ENCODE assay signal across 11 cellular contexts in genomic region chr19:17739121-17739875, GRCh38. TPM values are rescaled to one million over a fixed set of nuclear protein-coding genes. Genes with fewer than 3 reads are reported as not detected.
DNase-seq lines count a peak whose midpoint lies in the region; ATAC-seq and TF ChIP-seq lines count a peak whose summit lies in the region.
"Had no signal": no experiment of that assay in that cellular context is flagged by ENCODE, and none has a peak within 500 bp of the region (broad histone marks: within the 10 kb centered on the region; RNA-seq: fewer than 3 reads in every experiment).

No MANE protein-coding gene starts in this region.

- no peak for DNase-seq in Right ventricle myocardium inferior (ENCODE audit: missing footprints)
- no peak for DNase-seq in right atrium auricular region (ENCODE audit: low spot score)
- peak; percentile 52 for DNase-seq in NCI-H2107 treated with DMSO at 0.1 percent for 48 hours (lab: John Stamatoyannopoulos, UW; ENCODE audit: unreplicated experiment)
- peak; percentile 66 for DNase-seq in stimulated activated naive B cell treated with anti-CD40 and anti-IgM and Interleukin-4, amounts not matched to agents 10 μg/mL and 1 μg/mL and 100 μg/mL, for 72 hours
- no peak for DNase-seq in gastrocnemius medialis
- DNase-seq in lower leg skin (ENCODE audit: low spot score in 2 of 2) = no peak
- DNase-seq: activated CD8-positive, alpha-beta memory T cell treated with anti-CD3 and anti-CD28 coated beads for 24 hours; NCI-H446 treated with DMSO at 0.1 percent for 48 hours had no signal

- H3K9me3 ChIP-seq in right atrium auricular region = no peaks in the 10 kb centered on the region
- no peaks in the 10 kb centered on the region for H3K9me3 ChIP-seq in ectodermal cell (ENCODE audit: control insufficient read depth, low read length)
- no peaks in the 10 kb centered on the region for H3K9me3 ChIP-seq in gastrocnemius medialis
- H3K9me3 ChIP-seq: breast epithelium had no signal

- H3K4me3 Mint-ChIP-seq in stimulated activated naive B cell treated with anti-CD40 and anti-IgM and Interleukin-4, amounts not matched to agents 10 μg/mL and 1 μg/mL and 100 μg/mL, for 72 hours = peak overlapping the region; percentile 61 to 84

- TF ChIP-seq POLR2A in gastrocnemius medialis (IDR thresholded peaks at IDR 0.05) (no peak), lower leg skin (IDR thresholded peaks at IDR 0.05) (no peak)

- no peaks in the 10 kb centered on the region for H3K27me3 Mint-ChIP-seq in stimulated activated naive B cell treated with anti-CD40 and anti-IgM and Interleukin-4, amounts not matched to agents 10 μg/mL and 1 μg/mL and 100 μg/mL, for 72 hours

- in situ Hi-C loops in gastrocnemius medialis (cut with MboI; ENCODE audit: low sequenced_read_pairs in 4 of 4) = no loop called here

- no peak overlapping the region for H3K4me3 ChIP-seq in right atrium auricular region
- no peak overlapping the region for H3K4me3 ChIP-seq in ectodermal cell (ENCODE audit: insufficient read depth, low read depth, low read length)
- H3K4me3 ChIP-seq in gastrocnemius medialis = no peak overlapping the region
- H3K4me3 ChIP-seq in lower leg skin (ENCODE audit: low read depth, poor library complexity, severe bottlenecking) = no peak overlapping the region
- H3K4me3 ChIP-seq: breast epithelium had no signal

- ATAC-seq in Right ventricle myocardium inferior (peak; percentile 10), gastrocnemius medialis (no peak), HG03039 (IDR thresholded peaks at IDR 0.05; ENCODE audit: unreplicated experiment) (no peak)
- peak; percentile 76 to 84 for ATAC-seq in stimulated activated naive B cell treated with anti-CD40 and anti-IgM and Interleukin-4, amounts not matched to agents 10 μg/mL and 1 μg/mL and 100 μg/mL, for 72 hours (replicated peaks)

- H3K4me1 ChIP-seq in right atrium auricular region (no peaks in the 10 kb centered on the region), ectodermal cell (ENCODE audit: control insufficient read depth, insufficient read depth, low read length) (no peaks in the 10 kb centered on the region), gastrocnemius medialis (no peaks in the 10 kb centered on the region)
- H3K4me1 ChIP-seq: breast epithelium had no signal

- peaks cover 31 to 48% of the 10 kb centered on the region in 2 donors for H3K4me1 Mint-ChIP-seq in stimulated activated naive B cell treated with anti-CD40 and anti-IgM and Interleukin-4, amounts not matched to agents 10 μg/mL and 1 μg/mL and 100 μg/mL, for 72 hours

- TF ChIP-seq CTCF in right atrium auricular region (IDR thresholded peaks at IDR 0.05) (no peak), gastrocnemius medialis (IDR thresholded peaks at IDR 0.05 in 4 of 5, conservative IDR thresholded peaks at IDR 0.05 in 1 of 5) (no peak), lower leg skin (IDR thresholded peaks at IDR 0.05) (no peak)

- H3K27ac Mint-ChIP-seq in stimulated activated naive B cell treated with anti-CD40 and anti-IgM and Interleukin-4, amounts not matched to agents 10 μg/mL and 1 μg/mL and 100 μg/mL, for 72 hours = peak overlapping the region; percentile 97

- H3K36me3 ChIP-seq in right atrium auricular region (peaks cover 16% of the 10 kb centered on the region), ectodermal cell (ENCODE audit: control insufficient read depth, insufficient read depth, low read length) (peaks cover 3% of the 10 kb centered on the region), gastrocnemius medialis (peaks cover 0 to 23% of the 10 kb centered on the region in 2 donors)
- H3K36me3 ChIP-seq: breast epithelium had no signal

- H3K27me3 ChIP-seq in right atrium auricular region (no peaks in the 10 kb centered on the region), ectodermal cell (ENCODE audit: control insufficient read depth, insufficient read depth, low read length, poor library complexity, severe bottlenecking) (no peaks in the 10 kb centered on the region), gastrocnemius medialis (no peaks in the 10 kb centered on the region)
- H3K27me3 ChIP-seq: breast epithelium had no signal

- peaks cover 24 to 35% of the 10 kb centered on the region in 2 donors for H3K36me3 Mint-ChIP-seq in stimulated activated naive B cell treated with anti-CD40 and anti-IgM and Interleukin-4, amounts not matched to agents 10 μg/mL and 1 μg/mL and 100 μg/mL, for 72 hours

- intact Hi-C loops in Right ventricle myocardium inferior (cut with DNase I) = no loop called here
- intact Hi-C loops in gastrocnemius medialis (cut with DNase I; ENCODE audit: low total_unique reads) = no loop called here
- intact Hi-C loops in lower leg skin (cut with DNase I; ENCODE audit: low total_unique reads) = no loop called here

- whole genome bisulfite sequencing in ectodermal cell, 2 experiments = 74% methylated on average over 18 of the region's 18 CpGs
- 72% methylated on average over 18 of the region's 18 CpGs for WGBS in lower leg skin, 2 donors

- H3K9me3 Mint-ChIP-seq in stimulated activated naive B cell treated with anti-CD40 and anti-IgM and Interleukin-4, amounts not matched to agents 10 μg/mL and 1 μg/mL and 100 μg/mL, for 72 hours = no peaks in the 10 kb centered on the region

- H3K27ac ChIP-seq in right atrium auricular region (no peak overlapping the region), ectodermal cell (ENCODE audit: insufficient read depth, low read depth, low read length, poor library complexity, severe bottlenecking) (peak overlapping the region; percentile 11), gastrocnemius medialis (no peak overlapping the region)
- H3K27ac ChIP-seq: breast epithelium had no signal

RNA-seq across cellular contexts. Expression of gene FCHO1, which starts 12.0 kb away (rescaled TPM):
- total RNA-seq in Right ventricle myocardium inferior = 0.24 TPM
- 1 to 10 TPM in 1 of 2 donors, under 1 TPM in 1; 0.19 to 1.3 TPM for total RNA-seq in right atrium auricular region
- polyA plus RNA-seq in ectodermal cell (2013, experiment 1 of 4) = 19.3 TPM
- polyA plus RNA-seq in ectodermal cell (2013, experiment 2 of 4) = 13.1 TPM
- 15.7 TPM for polyA plus RNA-seq in ectodermal cell (2013, experiment 3 of 4)
- polyA plus RNA-seq in ectodermal cell (2013, experiment 4 of 4) = 16.9 TPM
- 1 to 10 TPM in 1 of 4 donors, under 1 TPM in 2, not detected in 1; 0.13 to 2.1 (median 0.51) TPM for total RNA-seq in gastrocnemius medialis
- 10 to 100 TPM; 38.7 to 78.4 (median 56.3) TPM for total RNA-seq in lower leg skin

RNA-seq across cellular contexts. Expression of gene MAP1S, which starts 20.0 kb away (rescaled TPM):
- total RNA-seq in Right ventricle myocardium inferior (26.0 TPM), right atrium auricular region (10 to 100 TPM; 26.8 to 31.2 TPM), gastrocnemius medialis (10 to 100 TPM; 20.0 to 61.5 (median 35.1) TPM), lower leg skin (10 to 100 TPM; 10.8 to 32.7 (median 24.5) TPM)
- polyA plus RNA-seq in ectodermal cell (2013, experiment 1 of 4) = 62.7 TPM
- polyA plus RNA-seq in ectodermal cell (2013, experiment 2 of 4) = 70.2 TPM
- 46.1 TPM for polyA plus RNA-seq in ectodermal cell (2013, experiment 3 of 4)
- polyA plus RNA-seq in ectodermal cell (2013, experiment 4 of 4) = 42.3 TPM

RNA-seq across cellular contexts. Expression of gene UNC13A, which starts 51.1 kb away (rescaled TPM):
- total RNA-seq in Right ventricle myocardium inferior (0.03 TPM), right atrium auricular region (under 1 TPM in 1 of 2 donors, not detected in 1; 0.08 TPM), gastrocnemius medialis (not detected), lower leg skin (not detected)
- 0.96 TPM for polyA plus RNA-seq in ectodermal cell (2013, experiment 1 of 4)
- 0.91 TPM for polyA plus RNA-seq in ectodermal cell (2013, experiment 2 of 4)
- polyA plus RNA-seq in ectodermal cell (2013, experiment 3 of 4) = 0.96 TPM
- polyA plus RNA-seq in ectodermal cell (2013, experiment 4 of 4) = 0.93 TPM

RNA-seq across cellular contexts. Expression of gene B3GNT3, which starts 55.6 kb away (rescaled TPM):
- total RNA-seq in Right ventricle myocardium inferior (not detected), right atrium auricular region (not detected), gastrocnemius medialis (under 1 TPM in 2 of 4 donors, not detected in 2; 0.13 to 0.39 TPM), lower leg skin (10 to 100 TPM in 2 of 4 donors, 1 to 10 TPM in 2; 2.9 to 18.3 (median 10.7) TPM)
- not detected for polyA plus RNA-seq in ectodermal cell (2013, experiment 1 of 4)
- polyA plus RNA-seq in ectodermal cell (2013, experiment 2 of 4) = not detected
- not detected for polyA plus RNA-seq in ectodermal cell (2013, experiment 3 of 4)
- not detected for polyA plus RNA-seq in ectodermal cell (2013, experiment 4 of 4)

Comparison
In these comparisons a context has a peak if more than half of its experiments do, and no peak if none do; other contexts are left out.
1. ATAC-seq: peak in Right ventricle myocardium inferior (single experiment) and stimulated activated naive B cell treated with anti-CD40 and anti-IgM and Interleukin-4, amounts not matched to agents 10 μg/mL and 1 μg/mL and 100 μg/mL, for 72 hours (2 of 2); none in gastrocnemius medialis (0 of 2) and HG03039 (single experiment).
2. DNase-seq: peak in NCI-H2107 treated with DMSO at 0.1 percent for 48 hours (single experiment) and stimulated activated naive B cell treated with anti-CD40 and anti-IgM and Interleukin-4, amounts not matched to agents 10 μg/mL and 1 μg/mL and 100 μg/mL, for 72 hours (single experiment); none in Right ventricle myocardium inferior (single experiment), right atrium auricular region (single experiment), gastrocnemius medialis (0 of 2) and lower leg skin (0 of 2).
3. RNA of gene FCHO1, which starts 12.0 kb away (total RNA-seq): 38.7 to 78.4 TPM in lower leg skin; 0.19 to 1.3 TPM in right atrium auricular region, 0.13 to 2.1 TPM in gastrocnemius medialis and 0.24 TPM in Right ventricle myocardium inferior (single experiment); every median in the first group is over 10 times any median in the second.